In the genomic region with DNA sequence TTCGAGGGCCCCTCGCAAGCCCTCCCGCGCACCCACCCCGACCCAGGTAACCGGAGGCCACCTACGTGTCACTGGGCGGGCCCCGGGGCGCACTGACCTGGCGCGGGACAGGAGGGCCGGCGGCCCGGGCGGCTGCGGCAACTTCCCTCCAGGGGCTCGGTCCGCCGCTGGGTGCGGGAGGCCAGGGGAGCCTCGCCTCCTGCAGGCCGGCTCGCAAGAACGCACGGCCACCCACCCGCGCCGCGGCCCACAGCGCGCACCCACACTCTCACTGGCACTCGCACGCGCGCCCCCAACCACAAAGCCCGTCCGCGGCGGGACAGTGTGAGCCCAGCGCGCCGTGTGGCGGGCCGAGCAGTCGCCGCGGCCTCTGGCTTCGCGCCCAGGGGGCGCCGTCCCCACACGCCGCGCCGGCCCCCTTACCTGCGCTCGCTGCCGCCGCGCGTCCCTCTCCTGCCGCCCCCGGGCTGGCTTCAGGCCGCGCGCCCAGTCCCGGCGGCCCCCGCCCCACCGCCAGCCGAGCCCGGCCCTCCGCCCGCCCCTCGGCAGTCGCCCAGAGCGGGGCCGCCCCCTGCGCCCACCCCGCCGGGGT, we compare ENCODE assay signal across 1 cellular context.
TF ChIP-seq lines count a peak whose summit lies in the region.

No MANE protein-coding gene starts in this region.

TF ChIP-seq in H1, 55 proteins besides CTCF, POLR2A, EP300 and RAD21:
- TF ChIP-seq TEAD4 (IDR thresholded peaks at IDR 0.05; ENCODE audit: low read depth, low read length) (0 out of 2 replicates have a peak, but pooled peaks have one; percentile 17), ASH2L (IDR thresholded peaks at IDR 0.05; ENCODE audit: low read length) (peak; percentile 21), EGR1 (IDR thresholded peaks at IDR 0.05; ENCODE audit: borderline replicate concordance, low read depth, low read length) (no peak), YY1 (IDR thresholded peaks at IDR 0.05; ENCODE audit: low read depth, low read length) (no peak), KDM4A (IDR thresholded peaks at IDR 0.05; ENCODE audit: low read depth, low read length, severe bottlenecking) (peak; percentile 88)
